24 cellular contexts compared by ENCODE assay signal in the genomic region with DNA sequence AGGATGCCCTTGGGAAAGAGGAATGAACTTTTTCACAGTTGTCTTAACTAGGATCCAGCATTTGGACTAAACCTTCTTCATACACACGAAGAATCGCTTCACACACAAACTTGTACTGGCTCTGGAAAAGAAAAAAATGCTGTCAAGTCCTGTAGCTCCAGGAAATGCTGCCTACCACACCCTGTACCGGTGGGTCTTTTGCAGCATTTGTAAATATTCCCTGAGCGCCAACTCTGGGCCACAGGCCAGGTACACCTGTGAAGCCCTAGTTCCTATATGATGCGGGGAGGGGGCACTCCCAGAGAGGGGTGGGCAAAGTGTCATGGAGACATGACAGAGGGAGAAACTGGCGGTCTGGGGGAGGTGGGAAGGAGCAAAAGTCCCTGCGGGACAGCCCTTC. TPM values are rescaled to one million over a fixed set of nuclear protein-coding genes. Genes with fewer than 3 reads are reported as not detected.
DNase-seq lines count a peak whose midpoint lies in the region; ATAC-seq and TF ChIP-seq lines count a peak whose summit lies in the region.
"Had no signal": no experiment of that assay in that cellular context is flagged by ENCODE, and none has a peak within 500 bp of the region (broad histone marks: within the 10 kb centered on the region; RNA-seq: fewer than 3 reads in every experiment).

No MANE protein-coding gene starts in this region.

- H3K4me1 ChIP-seq in colonic mucosa: no peaks in the 10 kb centered on the region
- peaks cover 4% of the 10 kb centered on the region for H3K4me1 ChIP-seq in mucosa of descending colon (ENCODE audit: low read depth)
- peaks cover 0 to 5% (median 0%) of the 10 kb centered on the region in 4 donors for H3K4me1 ChIP-seq in transverse colon
- H3K4me1 ChIP-seq: A549, BE2C had no signal

- no peak for TF ChIP-seq CTCF in colonic mucosa (IDR thresholded peaks at IDR 0.05)
- no peak for TF ChIP-seq CTCF in mucosa of descending colon (IDR thresholded peaks at IDR 0.05)
- TF ChIP-seq CTCF in transverse colon (IDR thresholded peaks at IDR 0.05): no peak

- H3K9me3 ChIP-seq in colonic mucosa: no peaks in the 10 kb centered on the region
- no peaks in the 10 kb centered on the region for H3K9me3 ChIP-seq in mucosa of descending colon
- H3K9me3 ChIP-seq in transverse colon: no peaks in the 10 kb centered on the region
- H3K9me3 ChIP-seq: A549, BE2C had no signal

- H3K36me3 ChIP-seq in colonic mucosa (no peaks in the 10 kb centered on the region), mucosa of descending colon (ENCODE audit: low read depth) (no peaks in the 10 kb centered on the region), transverse colon (no peaks in the 10 kb centered on the region)
- H3K36me3 ChIP-seq: BE2C had no signal

- no peak overlapping the region for H3K9ac ChIP-seq in colonic mucosa (ENCODE audit: low read depth in 2 of 2, low read length in 2 of 2)
- H3K9ac ChIP-seq: BLaER1 treated with 17β-estradiol and CSF1 and Interleukin-3, amounts not matched to agents 10 nM and 100 nM had no signal

- peak; percentile 73 for ATAC-seq in mucosa of descending colon
- ATAC-seq: A549, GM12878, GM23338, HCT116 had no signal

- WGBS in transverse colon (ENCODE audit: low coverage in 1 of 2), 2 donors: 52% methylated on average over 7 of the region's 7 CpGs; no CpG with 5 or more reads in 1 of the 2 donors

- intact Hi-C loops in colonic mucosa (cut with DNase I): no loop called here
- intact Hi-C loops in mucosa of descending colon (cut with DNase I, micrococcal nuclease): no loop called here
- intact Hi-C loops in transverse colon (cut with DNase I; ENCODE audit: low total_unique reads): no loop called here

- H3K4me3 ChIP-seq in colonic mucosa (no peak overlapping the region), mucosa of descending colon (no peak overlapping the region), transverse colon (no peak overlapping the region)
- H3K4me3 ChIP-seq: A549; BLaER1 treated with 17β-estradiol and CSF1 and Interleukin-3, amounts not matched to agents 10 nM and 100 nM; GM12878; GM23338 had no signal

- TF ChIP-seq POLR2A in transverse colon (IDR thresholded peaks at IDR 0.05): no peak

- no peak overlapping the region for H3K27ac ChIP-seq in colonic mucosa
- peak overlapping the region in 1 of 4 donors; percentile 12 for H3K27ac ChIP-seq in transverse colon
- H3K27ac ChIP-seq: A549; BLaER1 treated with 17β-estradiol and CSF1 and Interleukin-3, amounts not matched to agents 10 nM and 100 nM had no signal

- DNase-seq in NCI-H748 (lab: John Stamatoyannopoulos, UW; ENCODE audit: unreplicated experiment): peak; percentile 23
- no peak for DNase-seq in NCI-H748 treated with DMSO at 0.1 percent for 48 hours (lab: John Stamatoyannopoulos, UW)
- DNase-seq in colonic mucosa: peak; percentile 44
- DNase-seq in mucosa of descending colon: peak in 1 of 3 donors; percentile 23
- DNase-seq in transverse colon: peak; percentile 15
- DNase-seq in NCI-H1092 (lab: John Stamatoyannopoulos, UW): no peak
- no peak for DNase-seq in NCI-H2227 treated with DMSO at 0.1 percent for 48 hours (lab: John Stamatoyannopoulos, UW)
- no peak for DNase-seq in islet precursor cell
- DNase-seq: 8988T; ACHN; AML-193; BE2C; CD4-positive, alpha-beta T cell; CD8-positive, alpha-beta memory T cell; DMS 273 treated with DMSO at 0.1 percent for 48 hours; DMS79; EL; GDM1; H9 had no signal

- in situ Hi-C loops in transverse colon (cut with MboI; ENCODE audit: low pct_ligation_motif_present in 1 of 4, low pct_unique_long_range_greater_than_20kb in 1 of 4, low sequenced_read_pairs in 3 of 4): no loop called here

- no peak for TF ChIP-seq EP300 in transverse colon (IDR thresholded peaks at IDR 0.05; ENCODE audit: low read depth)

- H3K27me3 ChIP-seq in colonic mucosa (no peaks in the 10 kb centered on the region), transverse colon (no peaks in the 10 kb centered on the region)

RNA-seq across cellular contexts. Expression of a gene that starts 58.7 kb away (rescaled TPM):
- total RNA-seq in colonic mucosa (100 to 1,000 TPM in 1 of 2 donors, 10 to 100 TPM in 1; 87.3 to 151 TPM), mucosa of descending colon (100 to 1,000 TPM in 2 of 3 donors, 10 to 100 TPM in 1; 56.3 to 163 (median 122) TPM), transverse colon (100 to 1,000 TPM in 3 of 4 donors, 10 to 100 TPM in 1; 76.8 to 159 (median 110) TPM)
- total RNA-seq: CD4-positive, alpha-beta T cell had no signal

Comparison
In these comparisons a context has a peak if more than half of its experiments do, and no peak if none do; other contexts are left out.
1. DNase-seq: peak in NCI-H748 (single experiment), colonic mucosa (single experiment) and transverse colon (single experiment); none in NCI-H748 treated with DMSO at 0.1 percent for 48 hours (single experiment), NCI-H1092 (single experiment), NCI-H2227 treated with DMSO at 0.1 percent for 48 hours (single experiment) and islet precursor cell (single experiment).